10 cellular contexts compared by ENCODE assay signal in genomic region chr17:17051791-17052461, GRCh38. TPM values are rescaled to one million over a fixed set of nuclear protein-coding genes. Genes with fewer than 3 reads are reported as not detected.
A peak's percentile ranks its signal among the peaks of the same experiment; 100 is the strongest.
DNase-seq lines count a peak whose midpoint lies in the region; ATAC-seq and TF ChIP-seq lines count a peak whose summit lies in the region.
"Had no signal": no experiment of that assay in that cellular context is flagged by ENCODE, and none has a peak within 500 bp of the region (broad histone marks: within the 10 kb centered on the region; RNA-seq: fewer than 3 reads in every experiment).

No MANE protein-coding gene starts in this region.

- no peak for TF ChIP-seq POLR2A in sigmoid colon (IDR thresholded peaks at IDR 0.05)

- no peak for TF ChIP-seq CTCF in sigmoid colon (IDR thresholded peaks at IDR 0.05)

- H3K4me1 ChIP-seq in sigmoid colon: peaks cover 0 to 69% (median 63%) of the 10 kb centered on the region in 4 donors

- H3K36me3 ChIP-seq in sigmoid colon: no peaks in the 10 kb centered on the region

- peak overlapping the region in 3 of 4 donors; percentile 20 to 32 (median 30) for H3K27ac ChIP-seq in sigmoid colon

- H3K9me3 ChIP-seq in sigmoid colon: no peaks in the 10 kb centered on the region

- 34 to 61% methylated on average over 10 of the region's 10 CpGs for WGBS in sigmoid colon, 2 donors

- peak; percentile 64 for DNase-seq in EL
- peak; percentile 8 for DNase-seq in NOMO-1 treated with dmso at 0.1 percent for 144 hours (lab: John Stamatoyannopoulos, UW; ENCODE audit: unreplicated experiment)
- no peak for DNase-seq in Right ventricle myocardium superior
- DNase-seq in sigmoid colon: peak; percentile 48
- no peak for DNase-seq in DMS53 treated with DMSO at 0.1 percent for 48 hours (lab: John Stamatoyannopoulos, UW; ENCODE audit: unreplicated experiment)
- DNase-seq in dermis blood vessel endothelial cell: no peak
- DNase-seq: activated gamma-delta T cell treated with Interleukin-2 at 50 U/mL for 16 hours, NCI-H526 treated with DMSO at 0.1 percent for 48 hours had no signal

- no peak overlapping the region for H3K4me3 ChIP-seq in sigmoid colon

- ATAC-seq in Right ventricle myocardium superior (ENCODE audit: poor library complexity) (peak; percentile 59), GM21390 (IDR thresholded peaks at IDR 0.05; ENCODE audit: unreplicated experiment) (no peak), HG03439 (IDR thresholded peaks at IDR 0.05; ENCODE audit: unreplicated experiment) (no peak)

- no peak for TF ChIP-seq EP300 in sigmoid colon (IDR thresholded peaks at IDR 0.05)

- no peaks in the 10 kb centered on the region for H3K27me3 ChIP-seq in sigmoid colon

- intact Hi-C loops in Right ventricle myocardium superior (cut with DNase I): no loop called here
- intact Hi-C loops in sigmoid colon (cut with DNase I): no loop called here

RNA-seq across cellular contexts. Expression of gene MPRIP, which starts 9.7 kb away (rescaled TPM):
- total RNA-seq in Right ventricle myocardium superior: 280 TPM
- total RNA-seq in sigmoid colon: 100 to 1,000 TPM in 1 of 4 donors, 10 to 100 TPM in 3; 59.6 to 101 (median 80.4) TPM
- polyA plus RNA-seq in sigmoid colon: 100 to 1,000 TPM in 1 of 3 donors, 10 to 100 TPM in 2; 43.2 to 113 (median 67.9) TPM
- total RNA-seq in dermis blood vessel endothelial cell: 105 and 175 TPM in 2 replicates

Comparison
In these comparisons a context has a peak if more than half of its experiments do, and no peak if none do; other contexts are left out.
1. DNase-seq: peak in EL (single experiment), NOMO-1 treated with dmso at 0.1 percent for 144 hours (single experiment) and sigmoid colon (single experiment); none in Right ventricle myocardium superior (single experiment), DMS53 treated with DMSO at 0.1 percent for 48 hours (single experiment) and dermis blood vessel endothelial cell (single experiment).